15 cellular contexts compared by ENCODE assay signal in the genomic region with DNA sequence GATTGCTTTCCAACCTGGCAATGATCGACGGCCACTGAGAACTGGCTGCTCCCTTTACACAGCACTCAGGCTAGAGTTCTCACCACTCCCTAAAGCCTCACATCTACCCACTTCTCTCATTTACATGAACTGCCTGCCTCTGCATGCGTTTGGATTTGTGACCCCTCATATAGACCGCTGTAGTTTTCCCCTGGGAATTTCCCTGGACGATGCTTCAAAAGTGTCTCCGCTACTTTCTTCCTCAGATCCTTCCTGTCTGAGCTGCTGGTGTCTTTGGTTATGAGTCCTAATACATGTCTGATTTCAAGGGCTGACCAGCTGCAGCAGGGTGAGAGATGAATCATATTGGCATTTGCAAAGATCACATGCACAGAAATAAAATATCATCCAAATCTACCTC.
DNase-seq lines count a peak whose midpoint lies in the region; ATAC-seq and TF ChIP-seq lines count a peak whose summit lies in the region.
"Had no signal": no experiment of that assay in that cellular context is flagged by ENCODE, and none has a peak within 500 bp of the region (broad histone marks: within the 10 kb centered on the region; RNA-seq: fewer than 3 reads in every experiment).

No MANE protein-coding gene starts in this region.

- no peaks in the 10 kb centered on the region for H3K9me3 Mint-ChIP-seq in stimulated activated naive B cell treated with anti-CD40 and anti-IgM and Interleukin-4, amounts not matched to agents 10 μg/mL and 1 μg/mL and 100 μg/mL, for 72 hours

- no peak overlapping the region for H3K4me3 Mint-ChIP-seq in stimulated activated naive B cell treated with anti-CD40 and anti-IgM and Interleukin-4, amounts not matched to agents 10 μg/mL and 1 μg/mL and 100 μg/mL, for 72 hours

- H3K9me3 ChIP-seq in prostate gland: no peaks in the 10 kb centered on the region
- no peaks in the 10 kb centered on the region; the same call in 1 of the 2 replicates for H3K9me3 ChIP-seq in BE2C
- H3K9me3 ChIP-seq: colonic mucosa, testis had no signal

- no peaks in the 10 kb centered on the region for H3K36me3 Mint-ChIP-seq in stimulated activated naive B cell treated with anti-CD40 and anti-IgM and Interleukin-4, amounts not matched to agents 10 μg/mL and 1 μg/mL and 100 μg/mL, for 72 hours

- no peak overlapping the region for H3K4me3 ChIP-seq in prostate gland
- H3K4me3 ChIP-seq in BE2C (ENCODE audit: low read depth, low read length): no peak overlapping the region
- H3K4me3 ChIP-seq: colonic mucosa, K562, testis had no signal

- 44% methylated on average over 6 of the region's 6 CpGs for WGBS in prostate gland

- peaks cover 7 to 10% of the 10 kb centered on the region in 2 donors for H3K4me1 Mint-ChIP-seq in stimulated activated naive B cell treated with anti-CD40 and anti-IgM and Interleukin-4, amounts not matched to agents 10 μg/mL and 1 μg/mL and 100 μg/mL, for 72 hours

- H3K27me3 Mint-ChIP-seq in stimulated activated naive B cell treated with anti-CD40 and anti-IgM and Interleukin-4, amounts not matched to agents 10 μg/mL and 1 μg/mL and 100 μg/mL, for 72 hours: peaks cover 28 to 33% of the 10 kb centered on the region in 2 donors

- no peak overlapping the region for H3K27ac ChIP-seq in prostate gland
- H3K27ac ChIP-seq: colonic mucosa, parathyroid adenoma, testis had no signal

- TF ChIP-seq POLR2A in prostate gland (IDR thresholded peaks at IDR 0.05): no peak

- H3K36me3 ChIP-seq in prostate gland (no peaks in the 10 kb centered on the region), BE2C (no peaks in the 10 kb centered on the region; the same call in 1 of the 2 replicates)
- H3K36me3 ChIP-seq: colonic mucosa had no signal

- ATAC-seq in GM18868 (IDR thresholded peaks at IDR 0.05; ENCODE audit: unreplicated experiment) (peak; percentile 78), HG02610 (IDR thresholded peaks at IDR 0.05; ENCODE audit: unreplicated experiment) (peak; percentile 87), HG03565 (IDR thresholded peaks at IDR 0.05; ENCODE audit: unreplicated experiment) (peak; percentile 53)
- ATAC-seq in stimulated activated naive B cell treated with anti-CD40 and anti-IgM and Interleukin-4, amounts not matched to agents 10 μg/mL and 1 μg/mL and 100 μg/mL, for 72 hours (replicated peaks): peak; percentile 58 to 77
- ATAC-seq: K562 had no signal

- intact Hi-C loops in prostate gland (cut with DNase I): no loop called here

- no peak for DNase-seq in stimulated activated naive B cell treated with anti-CD40 and anti-IgM and Interleukin-4, amounts not matched to agents 10 μg/mL and 1 μg/mL and 100 μg/mL, for 72 hours
- DNase-seq in prostate gland (ENCODE audit: low spot score): no peak
- DNase-seq in BE2C: no peak
- no peak for DNase-seq in NCI-H774 (lab: John Stamatoyannopoulos, UW)
- DNase-seq: activated CD4-positive, alpha-beta T cell treated with anti-CD3 and anti-CD28 coated beads, Interleukin-2, amount 50 U/mL, for 48 hours; anterior cingulate cortex; colonic mucosa; NCI-H1105; stimulated activated CD4-positive, alpha-beta T cell treated with anti-CD3 and anti-CD28 coated beads, Interleukin-12 subunit alpha, Interleukin-12 subunit beta, amount 100 ng/mL, for 4 hours; testis had no signal

- H3K27me3 ChIP-seq in prostate gland (replicated peaks; ENCODE audit: insufficient read depth): no peaks in the 10 kb centered on the region
- no peaks in the 10 kb centered on the region for H3K27me3 ChIP-seq in BE2C
- H3K27me3 ChIP-seq: colonic mucosa, testis had no signal

- H3K27ac Mint-ChIP-seq in stimulated activated naive B cell treated with anti-CD40 and anti-IgM and Interleukin-4, amounts not matched to agents 10 μg/mL and 1 μg/mL and 100 μg/mL, for 72 hours: no peak overlapping the region

- H3K4me1 ChIP-seq in prostate gland (replicated peaks): no peaks in the 10 kb centered on the region
- no peaks in the 10 kb centered on the region for H3K4me1 ChIP-seq in BE2C
- H3K4me1 ChIP-seq: colonic mucosa, testis had no signal

- TF ChIP-seq CTCF in prostate gland (IDR thresholded peaks at IDR 0.05) (no peak), BE2C (IDR thresholded peaks at IDR 0.05; ENCODE audit: low read depth, low read length) (no peak)
